Comparison of ENCODE assay signal across 1 cellular context in genomic region chr2:171159326-171160118, GRCh38.
TF ChIP-seq lines count a peak whose summit lies in the region.

No MANE protein-coding gene starts in this region.

TF ChIP-seq in HepG2, 621 proteins besides CTCF, POLR2A, EP300 and RAD21 (continued from another document):
- TF ChIP-seq LCORL (IDR thresholded peaks at IDR 0.05) (no peak), LCORL (CRISPR knock-in tag; IDR thresholded peaks at IDR 0.05) (peak; percentile 42; the same call in 1 of the 2 replicates), ZNF556 (CRISPR knock-in tag; IDR thresholded peaks at IDR 0.05; ENCODE audit: borderline replicate concordance) (peak; percentile 53; the same call in 1 of the 2 replicates), ZNF432 (CRISPR knock-in tag; IDR thresholded peaks at IDR 0.05; ENCODE audit: borderline replicate concordance) (no peak), ZBTB42 (CRISPR knock-in tag; IDR thresholded peaks at IDR 0.05) (peak; percentile 63; the same call in 1 of the 2 replicates), CREBL2 (CRISPR knock-in tag; IDR thresholded peaks at IDR 0.05; ENCODE audit: borderline replicate concordance) (0 out of 2 replicates have a peak, but pooled peaks have one; percentile 38), ZNF580 (CRISPR knock-in tag; IDR thresholded peaks at IDR 0.05; ENCODE audit: borderline replicate concordance, low read depth) (no peak), ELK4 (CRISPR knock-in tag; IDR thresholded peaks at IDR 0.05; ENCODE audit: borderline replicate concordance) (no peak), ZNF660 (CRISPR knock-in tag; IDR thresholded peaks at IDR 0.05; ENCODE audit: borderline replicate concordance, low read depth) (no peak), GABPB1 (CRISPR knock-in tag; IDR thresholded peaks at IDR 0.05) (peak; percentile 26), HNRNPUL1 (IDR thresholded peaks at IDR 0.05; ENCODE audit: low read depth, low read length) (no peak)
